ENCODE assay signal across 12 cellular contexts in the genomic region with DNA sequence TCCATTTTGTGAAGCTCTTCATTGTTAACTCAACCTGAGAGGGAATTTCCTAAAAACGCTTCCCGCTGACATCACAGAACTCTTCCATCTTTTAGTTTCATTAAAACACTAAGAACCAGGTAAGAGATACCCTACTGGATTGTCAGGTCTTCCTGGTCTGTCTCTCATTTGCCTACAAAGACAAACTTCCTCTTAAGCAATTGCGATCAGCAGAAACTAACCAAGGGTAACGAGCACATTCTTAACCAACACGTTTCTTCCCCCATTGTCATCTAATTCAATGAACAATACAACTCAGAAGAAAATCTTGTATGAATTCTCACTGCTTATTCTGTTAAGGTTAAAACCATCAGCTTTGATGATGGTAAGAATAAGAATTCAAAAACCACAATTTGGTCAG. TPM values are rescaled to one million over a fixed set of nuclear protein-coding genes. Genes with fewer than 3 reads are reported as not detected.
DNase-seq lines count a peak whose midpoint lies in the region; ATAC-seq and TF ChIP-seq lines count a peak whose summit lies in the region.
"Had no signal": no experiment of that assay in that cellular context is flagged by ENCODE, and none has a peak within 500 bp of the region (broad histone marks: within the 10 kb centered on the region; RNA-seq: fewer than 3 reads in every experiment).

No MANE protein-coding gene starts in this region.

- DNase-seq in KBM-7 (peak; percentile 51), esophagus squamous epithelium (lab: John Stamatoyannopoulos, UW) (no peak), cerebellar cortex (ENCODE audit: low spot score) (no peak), natural killer cell (no peak), SW480 (ENCODE audit: low spot score) (no peak)
- DNase-seq: Calu3, trophoblast cell had no signal

- in situ Hi-C loops in KBM-7 (cut with MboI; ENCODE audit: low pct_unique_long_range_greater_than_20kb, low sequenced_read_pairs) = no loop called here

- H3K36me3 ChIP-seq in esophagus squamous epithelium = peaks cover 0 to 17% (median 0%) of the 10 kb centered on the region in 3 donors

- no peaks in the 10 kb centered on the region for H3K27me3 Mint-ChIP-seq in natural killer cell (ENCODE audit: low read depth in 2 of 2)
- H3K27me3 Mint-ChIP-seq: brain had no signal

- ATAC-seq in GM18502 (IDR thresholded peaks at IDR 0.05; ENCODE audit: poor library complexity, unreplicated experiment) (peak; percentile 57), GM21825 (IDR thresholded peaks at IDR 0.05; ENCODE audit: unreplicated experiment) (peak; percentile 61), GM21717 (IDR thresholded peaks at IDR 0.05; ENCODE audit: unreplicated experiment) (no peak), natural killer cell (no peak)
- ATAC-seq: gastroesophageal sphincter had no signal

- H3K27me3 ChIP-seq in esophagus squamous epithelium = no peaks in the 10 kb centered on the region
- H3K27me3 ChIP-seq: gastroesophageal sphincter had no signal

- H3K36me3 Mint-ChIP-seq in natural killer cell = no peaks in the 10 kb centered on the region

- peaks cover 62 to 71% of the 10 kb centered on the region in 2 donors for H3K4me1 Mint-ChIP-seq in natural killer cell

- peak overlapping the region in 1 of 2 donors; percentile 39 for H3K27ac Mint-ChIP-seq in natural killer cell

- TF ChIP-seq CTCF in esophagus squamous epithelium (IDR thresholded peaks at IDR 0.05) (no peak), natural killer cell (IDR thresholded peaks at IDR 0.05) (no peak)

- TF ChIP-seq POLR2A in esophagus squamous epithelium (IDR thresholded peaks at IDR 0.05) = no peak

- intact Hi-C loops in esophagus squamous epithelium (cut with DNase I) (no loop called here), natural killer cell (cut with micrococcal nuclease) (no loop called here)

- peak overlapping the region in 3 of 4 donors; percentile 19 to 45 (median 38) for H3K27ac ChIP-seq in esophagus squamous epithelium
- H3K27ac ChIP-seq: gastroesophageal sphincter had no signal

- H3K4me3 ChIP-seq in esophagus squamous epithelium = no peak overlapping the region
- H3K4me3 ChIP-seq: gastroesophageal sphincter had no signal

- H3K4me3 Mint-ChIP-seq in natural killer cell = no peak overlapping the region

- H3K9me3 Mint-ChIP-seq in natural killer cell = no peaks in the 10 kb centered on the region
- H3K9me3 Mint-ChIP-seq: brain had no signal

- 61 to 70% methylated on average over 5 of the region's 5 CpGs for WGBS in esophagus squamous epithelium, 2 donors

- no peaks in the 10 kb centered on the region for H3K9me3 ChIP-seq in esophagus squamous epithelium
- H3K9me3 ChIP-seq: gastroesophageal sphincter had no signal

- H3K4me1 ChIP-seq in esophagus squamous epithelium = peaks cover 17 to 85% (median 52%) of the 10 kb centered on the region in 3 donors

RNA-seq across cellular contexts. Expression of gene FBXW11, which starts 6.6 kb away (rescaled TPM):
- total RNA-seq in esophagus squamous epithelium = 10 to 100 TPM; 43.5 to 63.2 (median 49.0) TPM
- 10 to 100 TPM; 26.7 to 40.3 (median 39.5) TPM for total RNA-seq in natural killer cell

Comparison
In these comparisons a context has a peak if more than half of its experiments do, and no peak if none do; other contexts are left out.
1. ATAC-seq: peak in GM18502 (single experiment) and GM21825 (single experiment); none in GM21717 (single experiment) and natural killer cell (0 of 3).